16 cellular contexts compared by ENCODE assay signal in the genomic region with DNA sequence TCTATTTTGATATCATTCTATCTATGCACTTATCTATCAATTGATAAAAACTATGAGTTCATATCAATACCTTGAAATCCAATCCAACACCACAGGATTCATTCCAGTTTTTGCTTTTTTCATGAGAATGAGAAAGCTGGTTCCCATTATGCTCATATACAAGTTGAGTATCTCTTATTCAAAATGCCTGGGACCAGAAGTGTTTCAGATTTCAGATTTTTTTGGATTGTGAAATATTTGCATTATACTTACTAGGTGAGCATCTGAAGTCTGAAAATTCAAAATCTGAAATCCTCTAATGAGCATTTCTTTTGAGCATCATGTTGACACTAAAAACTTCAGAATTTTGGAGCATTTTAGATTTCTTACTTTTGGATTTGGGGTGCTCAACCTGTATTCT.
DNase-seq lines count a peak whose midpoint lies in the region; ATAC-seq, FAIRE-seq and TF ChIP-seq lines count a peak whose summit lies in the region.
"Had no signal": no experiment of that assay in that cellular context is flagged by ENCODE, and none has a peak within 500 bp of the region (broad histone marks: within the 10 kb centered on the region; RNA-seq: fewer than 3 reads in every experiment).

No MANE protein-coding gene starts in this region.

- H3K9ac ChIP-seq in SK-N-SH (no peak overlapping the region), astrocyte (ENCODE audit: low read length) (no peak overlapping the region), keratinocyte (ENCODE audit: control insufficient read depth, extremely low read depth, insufficient read depth, low read length) (no peak overlapping the region)
- H3K9ac ChIP-seq: BLaER1 treated with 17β-estradiol and CSF1 and Interleukin-3, amounts not matched to agents 10 nM and 100 nM had no signal

- H3K36me3 ChIP-seq in SK-N-SH (replicated peaks in 1 of 2; ENCODE audit: control insufficient read depth in 1 of 2, insufficient read depth in 2 of 2, low read length in 1 of 2): no peaks in the 10 kb centered on the region
- no peaks in the 10 kb centered on the region for H3K36me3 ChIP-seq in astrocyte (ENCODE audit: insufficient read depth, low read length)
- no peaks in the 10 kb centered on the region for H3K36me3 ChIP-seq in keratinocyte (ENCODE audit: control insufficient read depth in 2 of 2, extremely low read depth in 1 of 2, insufficient read depth in 2 of 2, low read length in 2 of 2)
- H3K36me3 ChIP-seq: BLaER1 treated with 17β-estradiol and CSF1 and Interleukin-3, amounts not matched to agents 10 nM and 100 nM had no signal

- H3K27ac Mint-ChIP-seq in astrocyte (ENCODE audit: unreplicated experiment): no peak overlapping the region
- H3K27ac Mint-ChIP-seq: CD4-positive, CD25-positive, alpha-beta regulatory T cell had no signal

- H3K4me1 Mint-ChIP-seq in astrocyte (ENCODE audit: low read depth, unreplicated experiment): peaks cover 39% of the 10 kb centered on the region
- H3K4me1 Mint-ChIP-seq: CD4-positive, CD25-positive, alpha-beta regulatory T cell had no signal

- H2AFZ ChIP-seq in SK-N-SH (ENCODE audit: low read depth) (no peak overlapping the region), astrocyte (ENCODE audit: low read depth, low read length) (no peak overlapping the region), keratinocyte (ENCODE audit: control insufficient read depth, low read length) (no peak overlapping the region)

- H3K27ac ChIP-seq in SK-N-SH (ENCODE audit: low read depth in 2 of 2, low read length in 1 of 2) (peak overlapping the region; percentile 94 to 100), astrocyte (ENCODE audit: low read depth, low read length) (peak overlapping the region; percentile 72), keratinocyte (ENCODE audit: control insufficient read depth, insufficient read depth, low read length) (peak overlapping the region; percentile 29)
- H3K27ac ChIP-seq: 22Rv1; BLaER1 treated with 17β-estradiol and CSF1 and Interleukin-3, amounts not matched to agents 10 nM and 100 nM had no signal

- no peak overlapping the region for H3K4me2 ChIP-seq in SK-N-SH
- H3K4me2 ChIP-seq in astrocyte (ENCODE audit: low read length): no peak overlapping the region
- no peak overlapping the region for H3K4me2 ChIP-seq in keratinocyte (ENCODE audit: control insufficient read depth, extremely low read depth, insufficient read depth, low read depth, low read length)
- H3K4me2 ChIP-seq: BLaER1 treated with 17β-estradiol and CSF1 and Interleukin-3, amounts not matched to agents 10 nM and 100 nM had no signal

- no peaks in the 10 kb centered on the region for H3K36me3 Mint-ChIP-seq in astrocyte (ENCODE audit: low read depth, unreplicated experiment)
- H3K36me3 Mint-ChIP-seq: CD4-positive, CD25-positive, alpha-beta regulatory T cell had no signal

- no peaks in the 10 kb centered on the region for H3K9me3 ChIP-seq in SK-N-SH
- H3K9me3 ChIP-seq in astrocyte (ENCODE audit: insufficient read depth, low read depth, low read length): no peaks in the 10 kb centered on the region
- H3K9me3 ChIP-seq in keratinocyte (ENCODE audit: control insufficient read depth, low read depth, low read length): no peaks in the 10 kb centered on the region

- peaks cover 79% of the 10 kb centered on the region for H3K79me2 ChIP-seq in SK-N-SH (ENCODE audit: insufficient read depth)
- H3K79me2 ChIP-seq in astrocyte (ENCODE audit: insufficient read depth, low read length): peaks cover 54% of the 10 kb centered on the region
- peaks cover 23% of the 10 kb centered on the region for H3K79me2 ChIP-seq in keratinocyte (ENCODE audit: control insufficient read depth, insufficient read depth, low read length)

- no peak overlapping the region for H3K4me3 Mint-ChIP-seq in astrocyte (ENCODE audit: unreplicated experiment)
- H3K4me3 Mint-ChIP-seq: CD4-positive, CD25-positive, alpha-beta regulatory T cell had no signal

- POLR2A ChIA-PET in SK-N-SH (lab: Yijun Ruan, JAX): no interaction called here

- FAIRE-seq in astrocyte (lab: Jason Lieb, UNC): no peak
- FAIRE-seq in keratinocyte (lab: Jason Lieb, UNC): no peak
- FAIRE-seq: HepG2, HTR-8/SVneo had no signal

- DNase-seq in SK-N-SH (no peak), astrocyte (ENCODE audit: low read depth) (no peak), keratinocyte (ENCODE audit: low read depth, low spot score) (no peak), mucosa of gallbladder (ENCODE audit: low spot score) (no peak)
- no peak for DNase-seq in NK-92 treated with Interleukin-12 subunit alpha and Interleukin-12 subunit beta, amount 100 ng/mL, for 24 hours (lab: John Stamatoyannopoulos, UW)
- DNase-seq: CD4-positive, CD25-positive, alpha-beta regulatory T cell; DMS53; GF-D8; HCEC 1CT had no signal

- no peaks in the 10 kb centered on the region for H3K9me1 ChIP-seq in keratinocyte (ENCODE audit: control insufficient read depth, extremely low read depth, insufficient read depth, low read length)

- H3K27me3 Mint-ChIP-seq in astrocyte (ENCODE audit: low read depth, unreplicated experiment): no peaks in the 10 kb centered on the region
- H3K27me3 Mint-ChIP-seq: CD4-positive, CD25-positive, alpha-beta regulatory T cell had no signal

- no peak for TF ChIP-seq RAD21 in SK-N-SH (IDR thresholded peaks at IDR 0.05; ENCODE audit: low read length)

- peaks cover 2% of the 10 kb centered on the region for H3K9me3 Mint-ChIP-seq in astrocyte (ENCODE audit: unreplicated experiment)

- no peaks in the 10 kb centered on the region for H4K20me1 ChIP-seq in SK-N-SH (ENCODE audit: insufficient read depth)
- no peaks in the 10 kb centered on the region for H4K20me1 ChIP-seq in astrocyte (ENCODE audit: insufficient read depth, low read length)
- H4K20me1 ChIP-seq in keratinocyte (ENCODE audit: control insufficient read depth, extremely low read depth, insufficient read depth, low read length): no peaks in the 10 kb centered on the region
- H4K20me1 ChIP-seq: BLaER1 treated with 17β-estradiol and CSF1 and Interleukin-3, amounts not matched to agents 10 nM and 100 nM had no signal

- H3K9me2 ChIP-seq in SK-N-SH: no peaks in the 10 kb centered on the region

- TF ChIP-seq EP300 in SK-N-SH (IDR thresholded peaks at IDR 0.05; ENCODE audit: borderline replicate concordance in 1 of 2, low read depth in 1 of 2, low read length in 1 of 2): no peak

- TF ChIP-seq CTCF in SK-N-SH (IDR thresholded peaks at IDR 0.05): no peak
- no peak for TF ChIP-seq CTCF in astrocyte (IDR thresholded peaks at IDR 0.05; ENCODE audit: insufficient read depth, low read depth, low read length)
- no peak for TF ChIP-seq CTCF in keratinocyte (optimal IDR thresholded peaks at IDR 0.05 in 1 of 3, IDR thresholded peaks at IDR 0.05 in 1 of 3, conservative IDR thresholded peaks at IDR 0.05 in 1 of 3; ENCODE audit: extremely low read depth in 1 of 3, insufficient read depth in 2 of 3, low read length in 3 of 3)

- no peak overlapping the region for H3K4me3 ChIP-seq in SK-N-SH (ENCODE audit: low read depth in 2 of 2, low read length in 1 of 2)
- no peak overlapping the region for H3K4me3 ChIP-seq in astrocyte (ENCODE audit: insufficient read depth, low read depth, low read length)
- H3K4me3 ChIP-seq in keratinocyte (ENCODE audit: control insufficient read depth in 2 of 3, extremely low read depth in 1 of 3, insufficient read depth in 2 of 3, low read depth in 1 of 3, low read length in 3 of 3): no peak overlapping the region
- H3K4me3 ChIP-seq: BLaER1 treated with 17β-estradiol and CSF1 and Interleukin-3, amounts not matched to agents 10 nM and 100 nM had no signal

- CTCF ChIA-PET in SK-N-SH (lab: Yijun Ruan, JAX): interaction anchor here (1.0 to 1.3 kb wide), 2 partner anchors 10 to 13 kb away, joined by 3 to 4 read pairs; no protein-coding TSS in a partner anchor

- dilution Hi-C loops in keratinocyte (cut with MboI; ENCODE audit: extremely low pct_ligation_motif_present, low sequenced_read_pairs): no loop called here

- ATAC-seq in SK-N-SH treated with all-trans-retinoic acid at 6 μM for 48 hours: no peak
- ATAC-seq in HG02885 (IDR thresholded peaks at IDR 0.05; ENCODE audit: poor library complexity, unreplicated experiment): no peak
- no peak for ATAC-seq in GM18909 (IDR thresholded peaks at IDR 0.05; ENCODE audit: poor library complexity, unreplicated experiment)
- ATAC-seq: HepG2 had no signal

- peaks cover 32 to 54% of the 10 kb centered on the region in 2 experiments for H3K4me1 ChIP-seq in SK-N-SH (ENCODE audit: control insufficient read depth in 1 of 2, insufficient read depth in 2 of 2, low read depth in 1 of 2, low read length in 1 of 2)
- H3K4me1 ChIP-seq in astrocyte (ENCODE audit: insufficient read depth, low read length): peaks cover 48% of the 10 kb centered on the region
- peaks cover 66% of the 10 kb centered on the region for H3K4me1 ChIP-seq in keratinocyte (ENCODE audit: control insufficient read depth, extremely low read depth, insufficient read depth, low read length)

- H3F3A ChIP-seq in SK-N-SH (replicated peaks; ENCODE audit: insufficient read depth): peaks cover 67% of the 10 kb centered on the region

- H3K27me3 ChIP-seq in SK-N-SH (ENCODE audit: insufficient read depth): no peaks in the 10 kb centered on the region
- no peaks in the 10 kb centered on the region for H3K27me3 ChIP-seq in astrocyte (ENCODE audit: insufficient read depth, low read length)
- H3K27me3 ChIP-seq in keratinocyte (ENCODE audit: control insufficient read depth, extremely low read depth, insufficient read depth, low read length): no peaks in the 10 kb centered on the region
- H3K27me3 ChIP-seq: BLaER1 treated with 17β-estradiol and CSF1 and Interleukin-3, amounts not matched to agents 10 nM and 100 nM had no signal

TF ChIP-seq in SK-N-SH, 30 proteins besides CTCF, POLR2A, EP300 and RAD21 (continues in another document):
- TF ChIP-seq RCOR1 (IDR thresholded peaks at IDR 0.05; ENCODE audit: low read length) (no peak), FOSL2 (IDR thresholded peaks at IDR 0.05; ENCODE audit: borderline replicate concordance, low read depth) (no peak), ELF1 (IDR thresholded peaks at IDR 0.05) (no peak)

TF ChIP-seq in SK-N-SH treated with all-trans-retinoic acid at 6 μM for 48 hours, 23 proteins besides CTCF, POLR2A, EP300 and RAD21:
- TF ChIP-seq ZNF70 (CRISPR knock-in tag; IDR thresholded peaks at IDR 0.05) (no peak), BACH2 (CRISPR knock-in tag; IDR thresholded peaks at IDR 0.05; ENCODE audit: borderline replicate concordance) (no peak)
TF ChIP-seq in SK-N-SH treated with all-trans-retinoic acid at 6 μM for 48 hours: peak in this region for 0.

Comparison
In these comparisons a context has a peak if more than half of its experiments do, and no peak if none do; other contexts are left out.
1. H3K27ac ChIP-seq: peak in every context shown above with its lines; median percentile 97 in SK-N-SH; 72 in astrocyte; 29 in keratinocyte.